1 cellular context compared by ENCODE assay signal in genomic region chr6:120774275-120774674, GRCh38.
TF ChIP-seq lines count a peak whose summit lies in the region.

No MANE protein-coding gene starts in this region.

TF ChIP-seq in SK-N-SH treated with all-trans-retinoic acid at 6 μM for 48 hours, 23 proteins besides CTCF, POLR2A, EP300 and RAD21 (continued from another document):
- no peak for TF ChIP-seq TSHZ2 (CRISPR knock-in tag; IDR thresholded peaks at IDR 0.05)
